Comparison of ENCODE assay signal across 17 cellular contexts in the genomic region with DNA sequence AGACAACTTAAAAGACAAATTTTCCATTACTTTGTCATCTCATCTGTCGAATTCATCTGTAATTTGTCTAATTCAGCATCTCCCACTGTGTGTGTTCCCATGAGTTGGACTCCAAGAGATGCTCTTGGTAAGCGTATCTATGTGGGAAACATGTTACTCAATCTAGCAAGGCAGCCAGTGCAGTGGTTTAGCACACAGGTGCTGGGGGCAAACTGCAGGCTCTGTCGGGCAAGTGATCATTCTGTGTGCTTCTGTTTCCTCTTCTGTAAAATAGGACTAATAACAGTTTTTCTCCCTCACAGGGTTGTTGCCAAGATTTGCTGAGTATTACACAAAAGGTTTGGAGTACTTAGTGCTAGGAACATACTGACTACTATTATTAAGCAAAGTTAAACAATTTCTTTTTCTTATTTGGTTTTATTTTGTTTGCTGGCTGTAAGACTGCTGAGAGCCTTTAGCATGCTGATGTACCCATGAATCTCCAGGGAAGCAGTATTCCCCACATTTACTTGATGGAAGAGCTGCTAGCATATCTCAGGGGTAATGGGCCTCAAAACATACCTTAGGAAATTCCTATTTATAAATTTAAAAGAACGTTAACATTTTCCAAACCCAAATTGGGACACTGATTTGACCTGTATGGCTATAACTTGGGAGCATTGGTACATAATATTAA. TPM values are rescaled to one million over a fixed set of nuclear protein-coding genes. Genes with fewer than 3 reads are reported as not detected.
DNase-seq lines count a peak whose midpoint lies in the region; ATAC-seq and TF ChIP-seq lines count a peak whose summit lies in the region.
"Had no signal": no experiment of that assay in that cellular context is flagged by ENCODE, and none has a peak within 500 bp of the region (broad histone marks: within the 10 kb centered on the region; RNA-seq: fewer than 3 reads in every experiment).

No MANE protein-coding gene starts in this region.

- H3K4me2 ChIP-seq in Karpas-422 (ENCODE audit: low read depth, low read length, poor library complexity, severe bottlenecking): peak overlapping the region; percentile 71
- H3K4me2 ChIP-seq in PC-9: no peak overlapping the region
- H3K4me2 ChIP-seq: KMS-11 had no signal

- no peaks in the 10 kb centered on the region for H3K36me3 ChIP-seq in Karpas-422 (ENCODE audit: insufficient read depth, low read length)
- no peaks in the 10 kb centered on the region for H3K36me3 ChIP-seq in iPS-20b (ENCODE audit: insufficient read depth, low read depth, low read length)
- H3K36me3 ChIP-seq in PC-9 (ENCODE audit: low read depth): no peaks in the 10 kb centered on the region
- H3K36me3 ChIP-seq: HAP-1, lower lobe of right lung had no signal

- H3K4me1 ChIP-seq in Karpas-422 (ENCODE audit: low read length) (peaks cover 36% of the 10 kb centered on the region), iPS-20b (ENCODE audit: insufficient read depth, low read length) (peaks cover 21% of the 10 kb centered on the region; the same call in 1 of the 2 replicates), PC-9 (replicated peaks; ENCODE audit: insufficient read depth) (no peaks in the 10 kb centered on the region)
- H3K4me1 ChIP-seq: HAP-1, lower lobe of right lung had no signal

- peak overlapping the region; percentile 83 for H3K27ac ChIP-seq in Karpas-422 (ENCODE audit: low read length)
- H3K27ac ChIP-seq in iPS-20b (ENCODE audit: low read length): no peak overlapping the region
- H3K27ac ChIP-seq in PC-9: no peak overlapping the region
- H3K27ac ChIP-seq: KMS-11, RWPE1 had no signal

- no peaks in the 10 kb centered on the region for H3K27me3 ChIP-seq in Karpas-422 (ENCODE audit: low read length)
- no peaks in the 10 kb centered on the region for H3K27me3 ChIP-seq in iPS-20b (ENCODE audit: insufficient read depth, low read length)
- no peaks in the 10 kb centered on the region for H3K27me3 ChIP-seq in PC-9 (ENCODE audit: insufficient read depth, low read depth)

- TF ChIP-seq CTCF in PC-9 (conservative IDR thresholded peaks at IDR 0.05): no peak

- H3K79me2 ChIP-seq in Karpas-422 (ENCODE audit: low read length) (no peaks in the 10 kb centered on the region), PC-9 (ENCODE audit: low read depth) (no peaks in the 10 kb centered on the region)

- DNase-seq in GF-D8 (lab: John Stamatoyannopoulos, UW) (peak; percentile 42), Karpas-422 (peak; percentile 74), NCI-H146 (lab: John Stamatoyannopoulos, UW) (no peak), NCI-H2029 treated with DMSO at 0.1 percent for 48 hours (lab: John Stamatoyannopoulos, UW) (no peak), NCI-H1417 treated with DMSO at 0.1 percent for 48 hours (lab: John Stamatoyannopoulos, UW) (no peak), PC-9 (no peak)
- DNase-seq: activated naive CD8-positive, alpha-beta T cell treated with anti-CD3 and anti-CD28 coated beads for 36 hours; C1 segment of cervical spinal cord; lower lobe of right lung; posterior cingulate gyrus; stimulated activated naive CD4-positive, alpha-beta T cell treated with Interleukin-2 at 50 U/mL for 16 hours had no signal

- no peaks in the 10 kb centered on the region for H3F3A ChIP-seq in PC-9 (ENCODE audit: insufficient read depth, low read depth)

- POLR2A ChIA-PET in PC-9 (lab: Charles Lee; ENCODE audit: unreplicated experiment): no interaction called here

- CTCF ChIA-PET in PC-9 (lab: Charles Lee): no interaction called here

- no TSS peak for BruUV-seq in PC-9 (replicated peaks; lab: Mats Ljungman, UMichigan)

- no peak overlapping the region for H3K4me3 ChIP-seq in Karpas-422 (ENCODE audit: low read length)
- H3K4me3 ChIP-seq in iPS-20b (ENCODE audit: low read length): no peak overlapping the region; the same call in 1 of the 2 replicates
- H3K4me3 ChIP-seq in PC-9: no peak overlapping the region
- H3K4me3 ChIP-seq: HAP-1, lower lobe of right lung had no signal

- H3K9me3 ChIP-seq in Karpas-422 (ENCODE audit: low read length): no peaks in the 10 kb centered on the region
- no peaks in the 10 kb centered on the region for H3K9me3 ChIP-seq in iPS-20b (ENCODE audit: insufficient read depth, low read depth, low read length)
- H3K9me3 ChIP-seq in PC-9 (ENCODE audit: insufficient read depth, low read depth): no peaks in the 10 kb centered on the region; the same call in 1 of the 2 replicates
- H3K9me3 ChIP-seq: HAP-1, lower lobe of right lung had no signal

- intact Hi-C loops in PC-9 (cut with micrococcal nuclease; ENCODE audit: unreplicated experiment): no loop called here

- no peaks in the 10 kb centered on the region for H3K9me2 ChIP-seq in Karpas-422 (replicated peaks; ENCODE audit: insufficient read depth, low read length)
- H3K9me2 ChIP-seq in PC-9 (ENCODE audit: insufficient read depth): no peaks in the 10 kb centered on the region

- 0 out of 2 replicates have a peak overlapping the region, but pooled peaks have one; percentile 11 for H3K9ac ChIP-seq in Karpas-422 (ENCODE audit: low read length)
- H3K9ac ChIP-seq in iPS-20b (ENCODE audit: low read depth, low read length): peak overlapping the region; percentile 1; the same call in 1 of the 2 replicates
- H3K9ac ChIP-seq: KMS-11 had no signal

- peak; percentile 65 for ATAC-seq in GM21825 (IDR thresholded peaks at IDR 0.05; ENCODE audit: unreplicated experiment)

- H4K20me1 ChIP-seq in Karpas-422 (ENCODE audit: insufficient read depth, low read depth, low read length) (no peaks in the 10 kb centered on the region), PC-9 (ENCODE audit: insufficient read depth) (no peaks in the 10 kb centered on the region)

- H2AFZ ChIP-seq in Karpas-422 (ENCODE audit: low read length): peak overlapping the region; percentile 4; the same call in 1 of the 2 replicates
- no peak overlapping the region for H2AFZ ChIP-seq in PC-9

RNA-seq across cellular contexts. Expression of a gene that starts 0.7 kb away (rescaled TPM):
- 17.8 and 21.4 TPM in 2 replicates for total RNA-seq in Karpas-422 (2014; rRNA removed; shearing (Covaris generic); ENCODE audit: low replicate concordance)
- not detected in 2 replicates for total RNA-seq in PC-9 (2021)
- total RNA-seq: epithelial cell of proximal tubule had no signal

RNA-seq across cellular contexts. Expression of a gene that starts 30.6 kb away (rescaled TPM):
- total RNA-seq in Karpas-422 (2014; rRNA removed; shearing (Covaris generic); ENCODE audit: low replicate concordance): not detected in 2 replicates
- 508 and 615 TPM in 2 replicates for total RNA-seq in PC-9 (2021)

Comparison
In these comparisons a context has a peak if more than half of its experiments do, and no peak if none do; other contexts are left out.
1. DNase-seq: peak in GF-D8 (single experiment) and Karpas-422 (single experiment); none in NCI-H146 (single experiment), NCI-H2029 treated with DMSO at 0.1 percent for 48 hours (single experiment), NCI-H1417 treated with DMSO at 0.1 percent for 48 hours (single experiment) and PC-9 (0 of 2).
2. RNA of a gene that starts 0.7 kb away (total RNA-seq): 17.8 to 21.4 TPM in Karpas-422; not detected in PC-9; every median in the first group is over 10 times any median in the second.
3. RNA of a gene that starts 30.6 kb away (total RNA-seq): 508 to 615 TPM in PC-9; not detected in Karpas-422; every median in the first group is over 100 times any median in the second.